Comparison of ENCODE assay signal across 23 cellular contexts in the genomic region with DNA sequence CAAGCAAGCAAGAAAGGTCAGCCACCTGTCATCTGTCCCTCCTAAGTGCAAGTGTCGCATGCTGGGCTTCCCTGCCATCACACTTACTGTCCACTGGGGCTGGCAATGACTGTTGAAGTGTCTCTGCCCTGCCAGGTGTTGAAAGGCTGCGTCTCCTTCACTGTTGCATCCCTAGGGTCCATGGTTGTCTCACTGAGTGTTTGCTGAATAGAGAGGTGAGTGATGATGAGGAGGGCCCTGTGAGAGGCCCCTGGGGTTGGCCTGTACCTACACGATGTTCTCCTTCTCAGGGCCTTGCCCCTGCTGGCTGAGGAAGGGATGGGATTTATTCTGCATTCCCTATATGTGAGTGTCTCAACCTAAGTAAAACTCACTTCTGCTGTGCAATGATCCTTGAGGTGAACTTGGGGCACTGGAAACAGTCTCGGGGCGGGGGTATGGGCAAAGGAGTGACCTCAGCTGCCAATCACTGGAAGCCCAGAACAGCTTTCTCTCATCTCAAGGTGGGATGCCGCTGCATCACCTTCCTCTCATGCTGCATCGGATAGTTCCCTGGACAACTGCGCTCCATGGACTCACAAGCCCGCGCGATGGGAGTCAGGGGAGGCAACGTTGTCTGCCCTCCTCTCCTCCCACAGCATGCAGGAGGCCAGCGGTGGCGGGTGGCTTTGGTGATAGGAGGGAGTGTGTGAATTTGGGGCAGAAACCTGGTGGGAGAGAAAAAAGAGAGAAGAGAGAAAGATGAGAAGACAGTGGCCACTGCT. TPM values are rescaled to one million over a fixed set of nuclear protein-coding genes. Genes with fewer than 3 reads are reported as not detected.
DNase-seq lines count a peak whose midpoint lies in the region; ATAC-seq and TF ChIP-seq lines count a peak whose summit lies in the region.
"Had no signal": no experiment of that assay in that cellular context is flagged by ENCODE, and none has a peak within 500 bp of the region (broad histone marks: within the 10 kb centered on the region; RNA-seq: fewer than 3 reads in every experiment).

No MANE protein-coding gene starts in this region.

- H3K9ac ChIP-seq in H9 (ENCODE audit: extremely low read depth, insufficient read length, low read length) (no peak overlapping the region), PC-3 (ENCODE audit: low read length) (no peak overlapping the region), neuronal stem cell (ENCODE audit: low read depth, low read length, poor library complexity) (no peak overlapping the region)
- H3K9ac ChIP-seq: BLaER1 treated with 17β-estradiol and CSF1 and Interleukin-3, amounts not matched to agents 10 nM and 100 nM had no signal

- TF ChIP-seq CTCF in H9 (conservative IDR thresholded peaks at IDR 0.05) (peak; percentile 54), PC-3 (conservative IDR thresholded peaks at IDR 0.05; ENCODE audit: low read depth, low read length) (peak; percentile 33; the same call in 1 of the 2 replicates), fibroblast of mammary gland (conservative IDR thresholded peaks at IDR 0.05; ENCODE audit: control insufficient read depth, insufficient read depth, low read depth, low read length) (peak; percentile 4), gastrocnemius medialis (IDR thresholded peaks at IDR 0.05 in 4 of 5, conservative IDR thresholded peaks at IDR 0.05 in 1 of 5) (no peak)

- H3K9me2 ChIP-seq in PC-3 (replicated peaks; ENCODE audit: low read length): no peaks in the 10 kb centered on the region

- peaks cover 27 to 30% of the 10 kb centered on the region in 2 experiments for H3K4me1 Mint-ChIP-seq in H9

- in situ Hi-C loops in gastrocnemius medialis (cut with MboI; ENCODE audit: low sequenced_read_pairs in 4 of 4): no loop called here

- H3K4me1 ChIP-seq in H9 (ENCODE audit: insufficient read depth, low read length) (no peaks in the 10 kb centered on the region; the same call in 1 of the 2 replicates), PC-3 (ENCODE audit: insufficient read depth, low read length) (no peaks in the 10 kb centered on the region), neuronal stem cell (ENCODE audit: control insufficient read depth in 2 of 2, insufficient read depth in 1 of 2, low read depth in 1 of 2, low read length in 2 of 2) (peaks cover 2 to 8% of the 10 kb centered on the region in 2 donors), gastrocnemius medialis (peaks cover 4 to 10% of the 10 kb centered on the region in 2 donors)
- H3K4me1 ChIP-seq: adrenal gland, spleen had no signal

- H3K4ac ChIP-seq in H9 (ENCODE audit: low read depth, low read length): no peak overlapping the region
- H3K4ac ChIP-seq in neuronal stem cell (ENCODE audit: low read length): no peak overlapping the region

- no TSS peak for BruUV-seq in PC-3 (replicated peaks; lab: Mats Ljungman, UMichigan)

- H3K36me3 ChIP-seq in PC-3 (ENCODE audit: low read depth, low read length) (no peaks in the 10 kb centered on the region), neuronal stem cell (replicated peaks in 1 of 2; ENCODE audit: control insufficient read depth in 2 of 2, insufficient read depth in 2 of 2, low read length in 2 of 2) (no peaks in the 10 kb centered on the region), gastrocnemius medialis (no peaks in the 10 kb centered on the region)
- H3K36me3 ChIP-seq: adrenal gland; BLaER1 treated with 17β-estradiol and CSF1 and Interleukin-3, amounts not matched to agents 10 nM and 100 nM; MG63; spleen; suprapubic skin had no signal

- no peak for DNase-seq in H9
- DNase-seq in PC-3: no peak
- no peak for DNase-seq in fibroblast of mammary gland (ENCODE audit: low read depth)
- no peak for DNase-seq in neuronal stem cell (ENCODE audit: low spot score)
- DNase-seq in gastrocnemius medialis: no peak
- no peak for DNase-seq in stimulated activated CD4-positive, alpha-beta T cell treated with anti-CD3 and anti-CD28 coated beads, Interleukin-2, amount 100 ng/mL, for 24 hours
- DNase-seq: activated CD4-positive, alpha-beta T cell treated with anti-CD3 and anti-CD28 coated beads for 48 hours; activated gamma-delta T cell; adrenal gland; caudate nucleus; effector CD4-positive, alpha-beta T cell; GF-D8; kidney; mesenchymal stem cell; MG63; NCI-H2081 treated with DMSO at 0.1 percent for 48 hours; NCI-H69; spleen had no signal

- H3T11ph ChIP-seq in H9 (ENCODE audit: low read length): no peak overlapping the region

- no peaks in the 10 kb centered on the region for H3K9me3 ChIP-seq in H9 (ENCODE audit: control insufficient read depth, low read depth, low read length)
- H3K9me3 ChIP-seq in PC-3 (ENCODE audit: low read length): no peaks in the 10 kb centered on the region
- peaks cover 0 to 1% of the 10 kb centered on the region in 2 donors for H3K9me3 ChIP-seq in neuronal stem cell (replicated peaks in 1 of 2; ENCODE audit: control insufficient read depth in 2 of 2, insufficient read depth in 1 of 2, low read depth in 1 of 2, low read length in 2 of 2)
- H3K9me3 ChIP-seq in gastrocnemius medialis: no peaks in the 10 kb centered on the region
- H3K9me3 ChIP-seq: adrenal gland; BLaER1 treated with 17β-estradiol and CSF1 and Interleukin-3, amounts not matched to agents 10 nM and 100 nM; MG63; spleen; suprapubic skin had no signal

- no peaks in the 10 kb centered on the region for H3K36me3 Mint-ChIP-seq in H9 (ENCODE audit: insufficient read depth in 1 of 3, low read depth in 3 of 3)

- H3K27ac ChIP-seq in H9 (ENCODE audit: insufficient read length, low read depth, low read length) (no peak overlapping the region), PC-3 (ENCODE audit: low read length) (no peak overlapping the region), neuronal stem cell (replicated peaks; ENCODE audit: low read length) (no peak overlapping the region), gastrocnemius medialis (no peak overlapping the region)
- H3K27ac ChIP-seq: adrenal gland; BLaER1 treated with 17β-estradiol and CSF1 and Interleukin-3, amounts not matched to agents 10 nM and 100 nM; hepatocyte; spleen; suprapubic skin had no signal

- no peak overlapping the region for H3K56ac ChIP-seq in H9 (ENCODE audit: insufficient read length, low read depth, low read length)

- no peak overlapping the region for H2BK5ac ChIP-seq in H9 (ENCODE audit: insufficient read length, low read length)
- no peak overlapping the region for H2BK5ac ChIP-seq in neuronal stem cell (ENCODE audit: low read length)

- H4K5ac ChIP-seq in H9 (ENCODE audit: insufficient read length, low read depth, low read length): no peak overlapping the region

- no peak overlapping the region for H2BK20ac ChIP-seq in H9 (ENCODE audit: low read depth, low read length, poor library complexity, severe bottlenecking)

- CTCF ChIA-PET in PC-3 (lab: Charles Lee): no interaction called here

- H2BK12ac ChIP-seq in H9 (ENCODE audit: insufficient read length, low read depth, low read length): no peak overlapping the region
- H2BK12ac ChIP-seq in neuronal stem cell (ENCODE audit: low read length): no peak overlapping the region

- H3K14ac ChIP-seq in H9 (ENCODE audit: insufficient read depth, low read length) (no peak overlapping the region), neuronal stem cell (ENCODE audit: low read length) (no peak overlapping the region)

- H3K23ac ChIP-seq in H9 (ENCODE audit: insufficient read length, low read depth, low read length) (no peak overlapping the region), neuronal stem cell (ENCODE audit: low read depth, low read length, poor library complexity) (no peak overlapping the region)

- H2AK5ac ChIP-seq in H9 (ENCODE audit: insufficient read length, low read length) (no peak overlapping the region), neuronal stem cell (ENCODE audit: low read depth, low read length) (no peak overlapping the region)

- H3K27ac Mint-ChIP-seq in H9: peak overlapping the region in 2 of 3 experiments; percentile 18 to 30; a peak in 2 of 7 replicates
- H3K27ac Mint-ChIP-seq: nephron had no signal

- H3F3A ChIP-seq in PC-3 (ENCODE audit: low read length, unreplicated experiment): no peaks in the 10 kb centered on the region

- H4K8ac ChIP-seq in H9 (replicated peaks; ENCODE audit: insufficient read length, low read depth, low read length): no peak overlapping the region
- H4K8ac ChIP-seq in neuronal stem cell (ENCODE audit: low read depth, low read length): no peak overlapping the region

- ATAC-seq in PC-3 (peak; percentile 48), gastrocnemius medialis (no peak), HG02840 (IDR thresholded peaks at IDR 0.05; ENCODE audit: low FRiP score, unreplicated experiment) (no peak)

- H3K4me2 ChIP-seq in H9 (ENCODE audit: insufficient read depth, insufficient read length, low read length): no peak overlapping the region
- H3K4me2 ChIP-seq in PC-3 (ENCODE audit: low read length): no peak overlapping the region
- no peak overlapping the region for H3K4me2 ChIP-seq in neuronal stem cell (ENCODE audit: insufficient read depth, low read length, poor library complexity, severe bottlenecking)
- H3K4me2 ChIP-seq: BLaER1 treated with 17β-estradiol and CSF1 and Interleukin-3, amounts not matched to agents 10 nM and 100 nM; hepatocyte had no signal

- intact Hi-C loops in PC-3 (cut with micrococcal nuclease): no loop called here
- intact Hi-C loops in gastrocnemius medialis (cut with DNase I; ENCODE audit: low total_unique reads): no loop called here

- peak overlapping the region; percentile 21 for H3K18ac ChIP-seq in H9 (ENCODE audit: insufficient read length, low read depth, low read length)
- H3K18ac ChIP-seq in neuronal stem cell (ENCODE audit: low read length): peak overlapping the region; percentile 15

- WGBS in H9 (ENCODE audit: extremely low coverage, insufficient read length, low lambda C conversion rate): no CpG with 5 or more reads among the region's 14 CpGs
- WGBS in neuronal stem cell (ENCODE audit: extremely low coverage in 2 of 2, insufficient read length in 2 of 2, insufficient replicate concordance in 1 of 2), 2 donors: no CpG with 5 or more reads among the region's 14 CpGs

- H3K4me3 ChIP-seq in PC-3 (ENCODE audit: low read length) (no peak overlapping the region), fibroblast of mammary gland (ENCODE audit: control insufficient read depth, low read depth, low read length) (no peak overlapping the region), neuronal stem cell (ENCODE audit: low read length in 2 of 2) (no peak overlapping the region), gastrocnemius medialis (no peak overlapping the region)
- H3K4me3 ChIP-seq: adrenal gland; BLaER1 treated with 17β-estradiol and CSF1 and Interleukin-3, amounts not matched to agents 10 nM and 100 nM; hepatocyte; MG63; spleen; suprapubic skin had no signal

- H3K79me2 ChIP-seq in H9 (ENCODE audit: insufficient read depth, low read length) (no peaks in the 10 kb centered on the region), PC-3 (ENCODE audit: low read length) (no peaks in the 10 kb centered on the region)
- H3K79me2 ChIP-seq: hepatocyte had no signal

- no peaks in the 10 kb centered on the region for H3K27me3 ChIP-seq in H9 (ENCODE audit: insufficient read depth, low read length)
- no peaks in the 10 kb centered on the region for H3K27me3 ChIP-seq in PC-3 (ENCODE audit: low read length)
- H3K27me3 ChIP-seq in neuronal stem cell (ENCODE audit: control insufficient read depth in 3 of 3, insufficient read depth in 3 of 3, low read depth in 1 of 3, low read length in 3 of 3): peaks cover 0 to 16% (median 0%) of the 10 kb centered on the region in 3 experiments
- H3K27me3 ChIP-seq in gastrocnemius medialis: no peaks in the 10 kb centered on the region
- H3K27me3 ChIP-seq: adrenal gland; BLaER1 treated with 17β-estradiol and CSF1 and Interleukin-3, amounts not matched to agents 10 nM and 100 nM; hepatocyte; MG63; spleen; suprapubic skin had no signal

- H3K27me3 Mint-ChIP-seq in H9 (ENCODE audit: low read depth): peaks cover 3% of the 10 kb centered on the region

- H3K23me2 ChIP-seq in H9 (ENCODE audit: insufficient read length, low read depth, low read length, poor library complexity, severe bottlenecking): no peaks in the 10 kb centered on the region

- H3K9me3 Mint-ChIP-seq in H9: no peaks in the 10 kb centered on the region
- H3K9me3 Mint-ChIP-seq: nephron had no signal

- H3K4me3 Mint-ChIP-seq in H9: no peak overlapping the region
- H3K4me3 Mint-ChIP-seq: nephron had no signal

- H4K20me1 ChIP-seq in H9 (ENCODE audit: control insufficient read depth, insufficient read depth, insufficient read length) (no peaks in the 10 kb centered on the region), PC-3 (ENCODE audit: low read length) (no peaks in the 10 kb centered on the region)
- H4K20me1 ChIP-seq: BLaER1 treated with 17β-estradiol and CSF1 and Interleukin-3, amounts not matched to agents 10 nM and 100 nM had no signal

- TF ChIP-seq POLR2A in gastrocnemius medialis (IDR thresholded peaks at IDR 0.05): no peak

- no peak overlapping the region for H4K91ac ChIP-seq in H9 (ENCODE audit: insufficient read length, low read depth, low read length)
- H4K91ac ChIP-seq in neuronal stem cell (ENCODE audit: low read depth, low read length, poor library complexity): no peak overlapping the region

- H2BK15ac ChIP-seq in H9 (ENCODE audit: low read depth, low read length) (no peak overlapping the region), neuronal stem cell (ENCODE audit: low read length) (peak overlapping the region; percentile 26)

- POLR2A ChIA-PET in PC-3 (lab: Charles Lee; ENCODE audit: unreplicated experiment): no interaction called here

- H2AFZ ChIP-seq in H9 (ENCODE audit: low read length) (no peak overlapping the region), PC-3 (ENCODE audit: low read length) (no peak overlapping the region), neuronal stem cell (ENCODE audit: low read length) (peak overlapping the region; percentile 32)
- H2AFZ ChIP-seq: hepatocyte had no signal

- H3K79me1 ChIP-seq in H9 (ENCODE audit: insufficient read depth, low read depth, low read length, poor library complexity, severe bottlenecking): no peaks in the 10 kb centered on the region
- no peaks in the 10 kb centered on the region for H3K79me1 ChIP-seq in neuronal stem cell (ENCODE audit: low read depth, low read length)

- H2BK120ac ChIP-seq in H9 (ENCODE audit: low read depth, low read length, poor library complexity, severe bottlenecking) (no peak overlapping the region), neuronal stem cell (ENCODE audit: low read depth, low read length) (no peak overlapping the region)

RNA-seq across cellular contexts. Expression of a gene that starts 35.9 kb away (rescaled TPM):
- total RNA-seq in H9 (2021): 120 TPM in 2 replicates
- 81.9 and 93.1 TPM in 2 replicates for total RNA-seq in PC-3 (2014; rRNA removed)
- 16.2 TPM for polyA plus RNA-seq in neuronal stem cell (2013, experiment 1 of 2)
- polyA plus RNA-seq in neuronal stem cell (2013, experiment 2 of 2): 16.8 TPM
- total RNA-seq in gastrocnemius medialis: 10 to 100 TPM; 15.6 to 31.1 (median 16.3) TPM

Comparison
In these comparisons a context has a peak if more than half of its experiments do, and no peak if none do; other contexts are left out.
1. CTCF ChIP-seq: peak in H9 (single experiment), PC-3 (single experiment) and fibroblast of mammary gland (single experiment); none in gastrocnemius medialis (0 of 5).